ENCODE assay signal across 1 cellular context in the genomic region with DNA sequence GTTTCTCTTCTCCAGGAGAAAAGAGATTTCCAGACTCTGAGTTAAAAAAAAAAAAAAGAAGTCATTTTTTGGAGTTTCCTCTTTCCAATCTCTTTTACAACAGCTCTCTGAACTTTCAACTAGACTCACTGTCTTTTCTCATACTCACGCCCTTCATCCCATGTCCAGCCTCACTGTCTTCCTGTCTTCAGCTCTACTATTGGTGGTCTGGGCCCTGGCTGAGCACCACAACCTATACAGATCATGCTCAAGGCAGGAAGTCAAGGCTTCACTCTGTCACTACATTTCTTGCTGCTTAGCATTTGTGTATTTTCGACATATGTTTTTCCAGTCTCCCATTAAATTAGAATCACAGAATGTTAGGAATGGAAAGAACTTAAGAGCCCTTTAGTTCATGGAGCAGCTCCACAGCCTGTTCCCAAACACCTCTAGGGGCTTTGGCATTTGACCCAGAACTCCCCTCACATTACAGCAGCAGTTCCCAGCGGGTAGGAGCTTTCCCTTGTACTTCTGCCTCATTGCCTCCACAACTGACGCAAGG.
TF ChIP-seq lines count a peak whose summit lies in the region.

No MANE protein-coding gene starts in this region.

TF ChIP-seq in HCT116, 20 proteins besides CTCF, POLR2A, EP300 and RAD21 (continued from another document):
- no peak for TF ChIP-seq CEBPB (IDR thresholded peaks at IDR 0.05; ENCODE audit: low read depth)
- TF ChIP-seq, protein P1, sequence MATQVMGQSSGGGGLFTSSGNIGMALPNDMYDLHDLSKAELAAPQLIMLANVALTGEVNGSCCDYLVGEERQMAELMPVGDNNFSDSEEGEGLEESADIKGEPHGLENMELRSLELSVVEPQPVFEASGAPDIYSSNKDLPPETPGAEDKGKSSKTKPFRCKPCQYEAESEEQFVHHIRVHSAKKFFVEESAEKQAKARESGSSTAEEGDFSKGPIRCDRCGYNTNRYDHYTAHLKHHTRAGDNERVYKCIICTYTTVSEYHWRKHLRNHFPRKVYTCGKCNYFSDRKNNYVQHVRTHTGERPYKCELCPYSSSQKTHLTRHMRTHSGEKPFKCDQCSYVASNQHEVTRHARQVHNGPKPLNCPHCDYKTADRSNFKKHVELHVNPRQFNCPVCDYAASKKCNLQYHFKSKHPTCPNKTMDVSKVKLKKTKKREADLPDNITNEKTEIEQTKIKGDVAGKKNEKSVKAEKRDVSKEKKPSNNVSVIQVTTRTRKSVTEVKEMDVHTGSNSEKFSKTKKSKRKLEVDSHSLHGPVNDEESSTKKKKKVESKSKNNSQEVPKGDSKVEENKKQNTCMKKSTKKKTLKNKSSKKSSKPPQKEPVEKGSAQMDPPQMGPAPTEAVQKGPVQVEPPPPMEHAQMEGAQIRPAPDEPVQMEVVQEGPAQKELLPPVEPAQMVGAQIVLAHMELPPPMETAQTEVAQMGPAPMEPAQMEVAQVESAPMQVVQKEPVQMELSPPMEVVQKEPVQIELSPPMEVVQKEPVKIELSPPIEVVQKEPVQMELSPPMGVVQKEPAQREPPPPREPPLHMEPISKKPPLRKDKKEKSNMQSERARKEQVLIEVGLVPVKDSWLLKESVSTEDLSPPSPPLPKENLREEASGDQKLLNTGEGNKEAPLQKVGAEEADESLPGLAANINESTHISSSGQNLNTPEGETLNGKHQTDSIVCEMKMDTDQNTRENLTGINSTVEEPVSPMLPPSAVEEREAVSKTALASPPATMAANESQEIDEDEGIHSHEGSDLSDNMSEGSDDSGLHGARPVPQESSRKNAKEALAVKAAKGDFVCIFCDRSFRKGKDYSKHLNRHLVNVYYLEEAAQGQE (IDR thresholded peaks at IDR 0.05; ENCODE audit: low read depth), result no peak
- TF ChIP-seq YY1 (IDR thresholded peaks at IDR 0.05; ENCODE audit: extremely low read depth, insufficient replicate concordance, low read depth, low read length), result no peak
- TF ChIP-seq EZH2 (IDR thresholded peaks at IDR 0.05), result no peak
- TF ChIP-seq, protein P2, sequence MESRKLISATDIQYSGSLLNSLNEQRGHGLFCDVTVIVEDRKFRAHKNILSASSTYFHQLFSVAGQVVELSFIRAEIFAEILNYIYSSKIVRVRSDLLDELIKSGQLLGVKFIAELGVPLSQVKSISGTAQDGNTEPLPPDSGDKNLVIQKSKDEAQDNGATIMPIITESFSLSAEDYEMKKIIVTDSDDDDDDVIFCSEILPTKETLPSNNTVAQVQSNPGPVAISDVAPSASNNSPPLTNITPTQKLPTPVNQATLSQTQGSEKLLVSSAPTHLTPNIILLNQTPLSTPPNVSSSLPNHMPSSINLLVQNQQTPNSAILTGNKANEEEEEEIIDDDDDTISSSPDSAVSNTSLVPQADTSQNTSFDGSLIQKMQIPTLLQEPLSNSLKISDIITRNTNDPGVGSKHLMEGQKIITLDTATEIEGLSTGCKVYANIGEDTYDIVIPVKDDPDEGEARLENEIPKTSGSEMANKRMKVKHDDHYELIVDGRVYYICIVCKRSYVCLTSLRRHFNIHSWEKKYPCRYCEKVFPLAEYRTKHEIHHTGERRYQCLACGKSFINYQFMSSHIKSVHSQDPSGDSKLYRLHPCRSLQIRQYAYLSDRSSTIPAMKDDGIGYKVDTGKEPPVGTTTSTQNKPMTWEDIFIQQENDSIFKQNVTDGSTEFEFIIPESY (IDR thresholded peaks at IDR 0.05; ENCODE audit: extremely low read depth, insufficient replicate concordance, low read length), result no peak
